ENCODE assay signal across 7 cellular contexts in genomic region chr11:3512666-3513065, GRCh38.
DNase-seq lines count a peak whose midpoint lies in the region; ATAC-seq and TF ChIP-seq lines count a peak whose summit lies in the region.
"Not testable (repeated sequence)": the region's sequence is repeated elsewhere in the genome, so short reads cannot be mapped to it uniquely, and the experiment has no call there.

No MANE protein-coding gene starts in this region.

- H3K79me1 ChIP-seq in mesendoderm (ENCODE audit: low read length), result not testable (repeated sequence)

- not testable (repeated sequence) for H3K9me3 ChIP-seq in Caco-2; neural progenitor cell (ENCODE audit: low read depth)

- CTCF ChIA-PET in Caco-2 (lab: Charles Lee), result interaction anchor here (1.2 kb wide), 1 partner anchor 342 kb away, joined by 3 read pairs; the partner anchor contains the start of gene STIM1
- CTCF ChIA-PET in activated CD4-positive, alpha-beta memory T cell treated with anti-CD3 and anti-CD28 coated beads, Interleukin-2, amount 10 ng/mL, durations not matched to agents 7 days and 5 days (lab: Charles Lee), result not testable (repeated sequence)

- H3K4me1 Mint-ChIP-seq in Caco-2 (ENCODE audit: low read depth, unreplicated experiment) (peaks cover 52% of the 10 kb centered on the region), neural progenitor cell (peaks cover 51% of the 10 kb centered on the region)
- peaks cover 19% of the 10 kb centered on the region for H3K4me1 Mint-ChIP-seq in T-helper 1 cell treated with Interleukin-12 subunit alpha and Interleukin-12 subunit beta and Interleukin-4 antibody, amounts not matched to agents 30 μg/mL and 1 μg/mL, for 36 hours (ENCODE audit: low read depth)
- peaks cover 33% of the 10 kb centered on the region for H3K4me1 Mint-ChIP-seq in activated CD4-positive, alpha-beta memory T cell treated with anti-CD3 and anti-CD28 coated beads, Interleukin-2, amount 10 ng/mL, durations not matched to agents 7 days and 5 days
- peaks cover 53% of the 10 kb centered on the region for H3K4me1 Mint-ChIP-seq in activated naive CD4-positive, alpha-beta T cell treated with anti-CD3 and anti-CD28 coated beads, Interleukin-2, amount 50 U/mL, for 24 hours
- peaks cover 9 to 14% of the 10 kb centered on the region in 2 donors for H3K4me1 Mint-ChIP-seq in effector memory CD8-positive, alpha-beta T cell (ENCODE audit: low read depth in 2 of 2)

- not testable (repeated sequence) for H2AK5ac ChIP-seq in mesendoderm (ENCODE audit: low read length)

- H4K5ac ChIP-seq in mesendoderm (ENCODE audit: low read length), result not testable (repeated sequence)

- H3K4ac ChIP-seq in mesendoderm (ENCODE audit: low read depth, low read length), result not testable (repeated sequence)

- not testable (repeated sequence) for H3K27me3 Mint-ChIP-seq in Caco-2 (ENCODE audit: insufficient read depth, unreplicated experiment); T-helper 1 cell treated with Interleukin-12 subunit alpha and Interleukin-12 subunit beta and Interleukin-4 antibody, amounts not matched to agents 30 μg/mL and 1 μg/mL, for 36 hours (ENCODE audit: low read depth); activated CD4-positive, alpha-beta memory T cell treated with anti-CD3 and anti-CD28 coated beads, Interleukin-2, amount 10 ng/mL, durations not matched to agents 7 days and 5 days; activated naive CD4-positive, alpha-beta T cell treated with anti-CD3 and anti-CD28 coated beads, Interleukin-2, amount 50 U/mL, for 24 hours; neural progenitor cell (ENCODE audit: insufficient read depth, low read depth)
- H3K27me3 Mint-ChIP-seq in effector memory CD8-positive, alpha-beta T cell, result peaks cover 0 to 17% of the 10 kb centered on the region in 2 donors

- POLR2A ChIA-PET in Caco-2 (lab: Charles Lee), result not testable (repeated sequence)
- POLR2A ChIA-PET in activated CD4-positive, alpha-beta memory T cell treated with anti-CD3 and anti-CD28 coated beads, Interleukin-2, amount 10 ng/mL, durations not matched to agents 7 days and 5 days (lab: Charles Lee), result interaction anchor here (0.7 to 1.8 kb wide), 2 partner anchors 14 to 522 kb away, joined by 3 read pairs; no protein-coding TSS in a partner anchor

- not testable (repeated sequence) for H4K20me1 ChIP-seq in neural progenitor cell (ENCODE audit: low read depth)

- H3K27ac ChIP-seq in mesendoderm (ENCODE audit: low read depth, low read length), result peak overlapping the region; percentile 67
- not testable (repeated sequence) for H3K27ac ChIP-seq in neural progenitor cell

- not testable (repeated sequence) for H3K4me3 ChIP-seq in Caco-2 (ENCODE audit: low read depth, low read length); mesendoderm (ENCODE audit: low read length); neural progenitor cell

- BruUV-seq in Caco-2 (replicated peaks; lab: Mats Ljungman, UMichigan), result not testable (repeated sequence)

- peaks cover 15% of the 10 kb centered on the region for H3K4me1 ChIP-seq in Caco-2
- not testable (repeated sequence) for H3K4me1 ChIP-seq in mesendoderm (ENCODE audit: control insufficient read depth, low read depth, low read length)
- peaks cover 12% of the 10 kb centered on the region for H3K4me1 ChIP-seq in neural progenitor cell

- DNase-seq in Caco-2; activated CD4-positive, alpha-beta memory T cell treated with anti-CD3 and anti-CD28 coated beads, Interleukin-2, amount 10 ng/mL, durations not matched to agents 7 days and 5 days; effector memory CD8-positive, alpha-beta T cell; neural progenitor cell (ENCODE audit: low spot score): not testable (repeated sequence)
- DNase-seq in mesendoderm, result peak; percentile 59

- not testable (repeated sequence) for H2BK15ac ChIP-seq in mesendoderm (replicated peaks; ENCODE audit: low read depth)

- H2BK5ac ChIP-seq in mesendoderm (ENCODE audit: low read length), result not testable (repeated sequence)

- H4K8ac ChIP-seq in mesendoderm (ENCODE audit: low read depth, low read length), result peak overlapping the region; percentile 65

- not testable (repeated sequence) for H3K36me3 ChIP-seq in Caco-2 (ENCODE audit: control insufficient read depth, insufficient read depth, low read length); mesendoderm (ENCODE audit: control insufficient read depth, insufficient read depth, low read length); neural progenitor cell

- not testable (repeated sequence) for H3K79me2 ChIP-seq in mesendoderm (ENCODE audit: control insufficient read depth, insufficient read depth, low read length); neural progenitor cell (ENCODE audit: low read depth)

- H2BK120ac ChIP-seq in mesendoderm (ENCODE audit: low read depth, low read length), result not testable (repeated sequence)

- intact Hi-C loops in Caco-2 (cut with micrococcal nuclease; ENCODE audit: unreplicated experiment), result not testable (repeated sequence)

- not testable (repeated sequence) for H3K23ac ChIP-seq in mesendoderm (ENCODE audit: low read length)

- peak overlapping the region; percentile 34 for H3K9ac ChIP-seq in mesendoderm (ENCODE audit: low read length)
- H3K9ac ChIP-seq in neural progenitor cell, result not testable (repeated sequence)

- H3K4me2 ChIP-seq in mesendoderm (ENCODE audit: low read length); neural progenitor cell: not testable (repeated sequence)

- H2AFZ ChIP-seq in neural progenitor cell (replicated peaks), result not testable (repeated sequence)

- H3K56ac ChIP-seq in mesendoderm (ENCODE audit: low read length), result peak overlapping the region; percentile 70

- H3K9me3 Mint-ChIP-seq in Caco-2 (ENCODE audit: unreplicated experiment); T-helper 1 cell treated with Interleukin-12 subunit alpha and Interleukin-12 subunit beta and Interleukin-4 antibody, amounts not matched to agents 30 μg/mL and 1 μg/mL, for 36 hours; activated CD4-positive, alpha-beta memory T cell treated with anti-CD3 and anti-CD28 coated beads, Interleukin-2, amount 10 ng/mL, durations not matched to agents 7 days and 5 days; activated naive CD4-positive, alpha-beta T cell treated with anti-CD3 and anti-CD28 coated beads, Interleukin-2, amount 50 U/mL, for 24 hours; effector memory CD8-positive, alpha-beta T cell; neural progenitor cell: not testable (repeated sequence)

- H3K36me3 Mint-ChIP-seq in Caco-2 (ENCODE audit: insufficient read depth, unreplicated experiment), result peaks cover 14% of the 10 kb centered on the region
- not testable (repeated sequence) for H3K36me3 Mint-ChIP-seq in T-helper 1 cell treated with Interleukin-12 subunit alpha and Interleukin-12 subunit beta and Interleukin-4 antibody, amounts not matched to agents 30 μg/mL and 1 μg/mL, for 36 hours (ENCODE audit: low read depth); activated CD4-positive, alpha-beta memory T cell treated with anti-CD3 and anti-CD28 coated beads, Interleukin-2, amount 10 ng/mL, durations not matched to agents 7 days and 5 days (ENCODE audit: low read depth); activated naive CD4-positive, alpha-beta T cell treated with anti-CD3 and anti-CD28 coated beads, Interleukin-2, amount 50 U/mL, for 24 hours; neural progenitor cell
- H3K36me3 Mint-ChIP-seq in effector memory CD8-positive, alpha-beta T cell (ENCODE audit: insufficient read depth), result peaks cover 12% of the 10 kb centered on the region

- H3K27me3 ChIP-seq in Caco-2 (replicated peaks; ENCODE audit: control insufficient read depth, insufficient read depth, low read length); mesendoderm (ENCODE audit: insufficient read depth, low read length, poor library complexity); neural progenitor cell: not testable (repeated sequence)

- ATAC-seq in effector memory CD8-positive, alpha-beta T cell (replicated peaks), result not testable (repeated sequence)

- peak overlapping the region; percentile 39 for H3K18ac ChIP-seq in mesendoderm (ENCODE audit: low read length)

- H3K27ac Mint-ChIP-seq in Caco-2 (ENCODE audit: unreplicated experiment), result peak overlapping the region; percentile 80
- peak overlapping the region; percentile 84 for H3K27ac Mint-ChIP-seq in T-helper 1 cell treated with Interleukin-12 subunit alpha and Interleukin-12 subunit beta and Interleukin-4 antibody, amounts not matched to agents 30 μg/mL and 1 μg/mL, for 36 hours
- peak overlapping the region; percentile 92 for H3K27ac Mint-ChIP-seq in activated CD4-positive, alpha-beta memory T cell treated with anti-CD3 and anti-CD28 coated beads, Interleukin-2, amount 10 ng/mL, durations not matched to agents 7 days and 5 days
- H3K27ac Mint-ChIP-seq in activated naive CD4-positive, alpha-beta T cell treated with anti-CD3 and anti-CD28 coated beads, Interleukin-2, amount 50 U/mL, for 24 hours, result peak overlapping the region; percentile 96
- H3K27ac Mint-ChIP-seq in effector memory CD8-positive, alpha-beta T cell, result peak overlapping the region; percentile 77 to 97
- H3K27ac Mint-ChIP-seq in neural progenitor cell, result peak overlapping the region; percentile 95

- TF ChIP-seq CTCF in Caco-2 (IDR thresholded peaks at IDR 0.05; ENCODE audit: insufficient read depth in 1 of 2, low read depth in 1 of 2, low read length in 1 of 2, severe bottlenecking in 1 of 2, unreplicated experiment in 1 of 2); neural progenitor cell (IDR thresholded peaks at IDR 0.05): not testable (repeated sequence)

- H3K4me3 Mint-ChIP-seq in Caco-2 (ENCODE audit: unreplicated experiment) (peak overlapping the region; percentile 50), neural progenitor cell (peak overlapping the region; percentile 64)
- peak overlapping the region; percentile 76 for H3K4me3 Mint-ChIP-seq in T-helper 1 cell treated with Interleukin-12 subunit alpha and Interleukin-12 subunit beta and Interleukin-4 antibody, amounts not matched to agents 30 μg/mL and 1 μg/mL, for 36 hours
- peak overlapping the region; percentile 76 for H3K4me3 Mint-ChIP-seq in activated CD4-positive, alpha-beta memory T cell treated with anti-CD3 and anti-CD28 coated beads, Interleukin-2, amount 10 ng/mL, durations not matched to agents 7 days and 5 days
- peak overlapping the region; percentile 80 for H3K4me3 Mint-ChIP-seq in activated naive CD4-positive, alpha-beta T cell treated with anti-CD3 and anti-CD28 coated beads, Interleukin-2, amount 50 U/mL, for 24 hours
- peak overlapping the region; percentile 34 to 68 for H3K4me3 Mint-ChIP-seq in effector memory CD8-positive, alpha-beta T cell

- WGBS in mesendoderm (ENCODE audit: extremely low coverage, insufficient coverage, low lambda C conversion rate), result no CpG with 5 or more reads among the region's 7 CpGs

- H3F3A ChIP-seq in neural progenitor cell (ENCODE audit: low read depth), result not testable (repeated sequence)
